10 cellular contexts compared by ENCODE assay signal in the genomic region with DNA sequence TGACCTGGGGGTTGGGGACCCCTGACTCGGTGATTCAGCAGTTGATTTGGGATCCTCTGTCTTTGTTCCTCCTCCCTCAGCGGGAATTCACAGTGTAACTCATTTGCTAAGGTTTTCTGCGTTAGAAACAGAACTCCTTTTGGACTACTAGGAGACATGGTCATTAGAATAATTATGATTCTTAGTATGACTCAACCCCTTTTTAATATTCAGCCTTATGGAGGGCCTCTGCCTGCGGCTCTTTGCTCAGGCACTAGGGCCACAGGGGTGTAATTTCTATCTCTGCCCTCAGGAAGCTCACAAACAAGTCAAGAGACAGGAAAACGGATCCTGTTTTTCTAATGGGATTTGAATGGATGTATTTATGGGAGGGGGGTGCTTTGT.
DNase-seq lines count a peak whose midpoint lies in the region; ATAC-seq, FAIRE-seq and TF ChIP-seq lines count a peak whose summit lies in the region.
"Had no signal": no experiment of that assay in that cellular context is flagged by ENCODE, and none has a peak within 500 bp of the region (broad histone marks: within the 10 kb centered on the region; RNA-seq: fewer than 3 reads in every experiment).

No MANE protein-coding gene starts in this region.

- no peak for TF ChIP-seq CTCF in right atrium auricular region (IDR thresholded peaks at IDR 0.05)
- TF ChIP-seq CTCF in GM12878 (IDR thresholded peaks at IDR 0.05 in 2 of 3, conservative IDR thresholded peaks at IDR 0.05 in 1 of 3; ENCODE audit: control insufficient read depth in 2 of 3, extremely low read depth in 1 of 3, insufficient read depth in 1 of 3, low read depth in 3 of 3, low read length in 3 of 3) = no peak
- no peak for TF ChIP-seq CTCF in vagina (IDR thresholded peaks at IDR 0.05)
- no peak for TF ChIP-seq CTCF in endodermal cell (conservative IDR thresholded peaks at IDR 0.05)

- ATAC-seq in Right ventricle myocardium superior (ENCODE audit: poor library complexity) (no peak), GM12878 (0 out of 3 replicates have a peak, but pooled peaks have one; percentile 6)

- no peaks in the 10 kb centered on the region for H3K36me3 ChIP-seq in right atrium auricular region
- H3K36me3 ChIP-seq in GM12878 (ENCODE audit: control insufficient read depth in 2 of 2, insufficient read depth in 2 of 2, low read length in 1 of 2) = peaks cover 0 to 3% of the 10 kb centered on the region in 2 experiments; a peak in 2 of 4 replicates
- H3K36me3 ChIP-seq in muscle layer of duodenum (ENCODE audit: control insufficient read depth in 1 of 2, insufficient read depth in 2 of 2, low read length in 2 of 2) = no peaks in the 10 kb centered on the region
- no peaks in the 10 kb centered on the region for H3K36me3 ChIP-seq in vagina
- H3K36me3 ChIP-seq in endodermal cell (ENCODE audit: control insufficient read depth, insufficient read depth, low read length) = peaks cover 6% of the 10 kb centered on the region

- TF ChIP-seq POLR2A in GM12878 (IDR thresholded peaks at IDR 0.05; ENCODE audit: low read depth, low read length) (no peak), vagina (IDR thresholded peaks at IDR 0.05) (no peak), GM12891 (IDR thresholded peaks at IDR 0.05; ENCODE audit: low read depth, low read length) (no peak; the same call in 1 of the 2 replicates)

- H3K4me3 ChIP-seq in right atrium auricular region = no peak overlapping the region
- H3K4me3 ChIP-seq in GM12878 = 0 out of 2 replicates have a peak overlapping the region, but pooled peaks have one; percentile 43
- no peak overlapping the region for H3K4me3 ChIP-seq in muscle layer of duodenum (ENCODE audit: low read depth in 1 of 2, low read length in 2 of 2)
- H3K4me3 ChIP-seq in vagina = no peak overlapping the region
- H3K4me3 ChIP-seq in endodermal cell (ENCODE audit: low read length) = no peak overlapping the region

- H3K36me3 Mint-ChIP-seq in endodermal cell (ENCODE audit: low read depth) = peaks cover 12% of the 10 kb centered on the region

- no TSS peak for BruUV-seq in GM12878 (replicated peaks; lab: Mats Ljungman, UMichigan)

- RAD21 ChIA-PET in GM12878 (lab: Charles Lee; ENCODE audit: unreplicated experiment) = interaction anchor here (0.6 to 10.5 kb wide), 7 partner anchors 8 to 467 kb away, joined by 3 to 195 read pairs (median 9); no protein-coding TSS in a partner anchor

- H3K79me2 ChIP-seq in GM12878 (ENCODE audit: control insufficient read depth, insufficient read depth, low read length) = peaks cover 99% of the 10 kb centered on the region

- in situ Hi-C loops in GM12878 (cut with MboI) = no loop called here

- no peaks in the 10 kb centered on the region for H3K9me3 ChIP-seq in right atrium auricular region
- no peaks in the 10 kb centered on the region for H3K9me3 ChIP-seq in GM12878 (replicated peaks; ENCODE audit: control insufficient read depth, insufficient read depth, low read length)
- H3K9me3 ChIP-seq in muscle layer of duodenum (ENCODE audit: control insufficient read depth in 1 of 2, low read length in 2 of 2) = no peaks in the 10 kb centered on the region
- no peaks in the 10 kb centered on the region for H3K9me3 ChIP-seq in vagina
- H3K9me3 ChIP-seq in endodermal cell (ENCODE audit: control insufficient read depth, low read length) = no peaks in the 10 kb centered on the region

- H3K27ac ChIP-seq in right atrium auricular region (peak overlapping the region; percentile 75 to 77), GM12878 (ENCODE audit: control insufficient read depth, insufficient read depth) (peak overlapping the region; percentile 100), muscle layer of duodenum (ENCODE audit: low read length) (peak overlapping the region; percentile 96), vagina (peak overlapping the region; percentile 74), endodermal cell (ENCODE audit: low read depth, low read length) (no peak overlapping the region)

- H3K9me3 Mint-ChIP-seq in endodermal cell = no peaks in the 10 kb centered on the region
- H3K9me3 Mint-ChIP-seq: nephron progenitor cell had no signal

- CTCF ChIA-PET in GM12878 (lab: Yijun Ruan, JAX) = interaction anchor here (1.1 to 8.4 kb wide), 4 partner anchors 8 to 131 kb away, joined by 3 to 79 read pairs (median 4); no protein-coding TSS in a partner anchor

- no peak for TF ChIP-seq EP300 in GM12878 (IDR thresholded peaks at IDR 0.05; ENCODE audit: borderline replicate concordance in 1 of 2, control insufficient read depth in 1 of 2, low read depth in 2 of 2, low read length in 2 of 2)

- H3K4me2 ChIP-seq in GM12878 (ENCODE audit: control insufficient read depth, insufficient read depth) = peak overlapping the region; percentile 97

- SMC1A ChIA-PET in GM12878 (lab: Charles Lee; ENCODE audit: uncharacterized antibody, unreplicated experiment) = interaction anchor here (0.8 to 21.8 kb wide), 11 partner anchors 2 to 105 kb away, joined by 3 to 569 read pairs (median 6); no protein-coding TSS in a partner anchor

- no peak for FAIRE-seq in GM12878 (lab: Jason Lieb, UNC)
- no peak for FAIRE-seq in GM12891 (lab: Jason Lieb, UNC)

- no peaks in the 10 kb centered on the region for H4K20me1 ChIP-seq in GM12878 (ENCODE audit: control insufficient read depth, insufficient read depth)

- H3K4me3 Mint-ChIP-seq in endodermal cell = no peak overlapping the region

- DNase-seq in right atrium auricular region (ENCODE audit: low spot score) (no peak), Right ventricle myocardium superior (no peak), GM12878 (ENCODE audit: low read depth, low spot score) (no peak), vagina (ENCODE audit: extremely low spot score in 2 of 2) (no peak), endodermal cell (no peak), GM12891 (ENCODE audit: insufficient read length, low spot score) (no peak), SHP77 treated with DMSO at 0.1 percent for 48 hours (lab: John Stamatoyannopoulos, UW) (no peak)
- DNase-seq: NCI-H2171 treated with DMSO at 0.1 percent for 48 hours, nephron progenitor cell had no signal

- no peaks in the 10 kb centered on the region for H3K27me3 Mint-ChIP-seq in endodermal cell (ENCODE audit: insufficient read depth)

- H3K27me3 ChIP-seq in right atrium auricular region (no peaks in the 10 kb centered on the region), GM12878 (replicated peaks in 1 of 2; ENCODE audit: control insufficient read depth in 2 of 2, insufficient read depth in 2 of 2, low read length in 1 of 2) (no peaks in the 10 kb centered on the region), muscle layer of duodenum (ENCODE audit: low read depth, low read length) (no peaks in the 10 kb centered on the region), vagina (no peaks in the 10 kb centered on the region), endodermal cell (ENCODE audit: control insufficient read depth, insufficient read depth, low read length, poor library complexity, severe bottlenecking) (no peaks in the 10 kb centered on the region)

- no peak overlapping the region for H3K27ac Mint-ChIP-seq in endodermal cell

- WGBS in GM12878 (ENCODE audit: insufficient coverage, insufficient replicate concordance, low lambda C conversion rate, missing lambda C conversion rate) = 51% methylated on average over 5 of the region's 5 CpGs
- WGBS in endodermal cell (ENCODE audit: insufficient coverage in 1 of 2, insufficient read length in 1 of 2), 2 experiments = 84 to 100% methylated on average over 1 to 5 of the region's 5 CpGs

- POLR2A ChIA-PET in GM12878 (lab: Charles Lee) = interaction anchor here (1.0 to 18.4 kb wide), 6 partner anchors 8 to 100 kb away, joined by 3 to 504 read pairs (median 10); no protein-coding TSS in a partner anchor

- no peak overlapping the region for H2AFZ ChIP-seq in GM12878 (ENCODE audit: control insufficient read depth, low read depth, low read length)

- no peak for TF ChIP-seq RAD21 in GM12878 (IDR thresholded peaks at IDR 0.05; ENCODE audit: insufficient read depth, low read depth, low read length)

- H3K4me1 ChIP-seq in right atrium auricular region (peaks cover 0 to 100% of the 10 kb centered on the region in 2 donors), GM12878 (ENCODE audit: control insufficient read depth, insufficient read depth, low read length) (peaks cover 81% of the 10 kb centered on the region), muscle layer of duodenum (ENCODE audit: control insufficient read depth in 1 of 2, insufficient read depth in 2 of 2, low read length in 2 of 2) (peaks cover 73 to 84% of the 10 kb centered on the region in 2 donors), vagina (peaks cover 98% of the 10 kb centered on the region), endodermal cell (ENCODE audit: control insufficient read depth, insufficient read depth, low read length) (peaks cover 30% of the 10 kb centered on the region)

- intact Hi-C loops in Right ventricle myocardium superior (cut with DNase I) (no loop called here), GM12878 (cut with micrococcal nuclease; ENCODE audit: unreplicated experiment) (loop anchor here (10.0 kb wide), 2 partner anchors 471 to 1041 kb away; a partner anchor contains a TSS), vagina (cut with DNase I) (no loop called here)

- H3K4me1 Mint-ChIP-seq in endodermal cell = peaks cover 78% of the 10 kb centered on the region

- H3K9ac ChIP-seq in GM12878 (ENCODE audit: control insufficient read depth, insufficient read depth, low read length) (peak overlapping the region; percentile 80), endodermal cell (ENCODE audit: extremely low read depth, low read length, poor library complexity, severe bottlenecking) (no peak overlapping the region)

TF ChIP-seq in GM12891, 5 proteins besides CTCF, POLR2A, EP300 and RAD21:
- TF ChIP-seq TAF1 (IDR thresholded peaks at IDR 0.05; ENCODE audit: low read depth, low read length) (no peak), POU2F2 (IDR thresholded peaks at IDR 0.05; ENCODE audit: low read depth, low read length) (no peak), PAX5 (IDR thresholded peaks at IDR 0.05; ENCODE audit: insufficient read depth, low read length, severe bottlenecking) (no peak), SPI1 (IDR thresholded peaks at IDR 0.05; ENCODE audit: low read depth, low read length) (no peak), POLR2AphosphoS5 (IDR thresholded peaks at IDR 0.05; ENCODE audit: low read depth, low read length) (no peak)
